In genomic region chr12:49060237-49061156, GRCh38 we compare ENCODE assay signal across 1 cellular context.
TF ChIP-seq lines count a peak whose summit lies in the region.

A gene with protein sequence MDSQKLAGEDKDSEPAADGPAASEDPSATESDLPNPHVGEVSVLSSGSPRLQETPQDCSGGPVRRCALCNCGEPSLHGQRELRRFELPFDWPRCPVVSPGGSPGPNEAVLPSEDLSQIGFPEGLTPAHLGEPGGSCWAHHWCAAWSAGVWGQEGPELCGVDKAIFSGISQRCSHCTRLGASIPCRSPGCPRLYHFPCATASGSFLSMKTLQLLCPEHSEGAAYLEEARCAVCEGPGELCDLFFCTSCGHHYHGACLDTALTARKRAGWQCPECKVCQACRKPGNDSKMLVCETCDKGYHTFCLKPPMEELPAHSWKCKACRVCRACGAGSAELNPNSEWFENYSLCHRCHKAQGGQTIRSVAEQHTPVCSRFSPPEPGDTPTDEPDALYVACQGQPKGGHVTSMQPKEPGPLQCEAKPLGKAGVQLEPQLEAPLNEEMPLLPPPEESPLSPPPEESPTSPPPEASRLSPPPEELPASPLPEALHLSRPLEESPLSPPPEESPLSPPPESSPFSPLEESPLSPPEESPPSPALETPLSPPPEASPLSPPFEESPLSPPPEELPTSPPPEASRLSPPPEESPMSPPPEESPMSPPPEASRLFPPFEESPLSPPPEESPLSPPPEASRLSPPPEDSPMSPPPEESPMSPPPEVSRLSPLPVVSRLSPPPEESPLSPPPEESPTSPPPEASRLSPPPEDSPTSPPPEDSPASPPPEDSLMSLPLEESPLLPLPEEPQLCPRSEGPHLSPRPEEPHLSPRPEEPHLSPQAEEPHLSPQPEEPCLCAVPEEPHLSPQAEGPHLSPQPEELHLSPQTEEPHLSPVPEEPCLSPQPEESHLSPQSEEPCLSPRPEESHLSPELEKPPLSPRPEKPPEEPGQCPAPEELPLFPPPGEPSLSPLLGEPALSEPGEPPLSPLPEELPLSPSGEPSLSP (N-terminal part only) (minus strand): TSS chr12:49060794. CDS start chr12:49055324, 5,470 bp downstream.

TF ChIP-seq in HepG2, 621 proteins besides CTCF, POLR2A, EP300 and RAD21 (continued from another document and continues in another):
- TF ChIP-seq, protein P1, sequence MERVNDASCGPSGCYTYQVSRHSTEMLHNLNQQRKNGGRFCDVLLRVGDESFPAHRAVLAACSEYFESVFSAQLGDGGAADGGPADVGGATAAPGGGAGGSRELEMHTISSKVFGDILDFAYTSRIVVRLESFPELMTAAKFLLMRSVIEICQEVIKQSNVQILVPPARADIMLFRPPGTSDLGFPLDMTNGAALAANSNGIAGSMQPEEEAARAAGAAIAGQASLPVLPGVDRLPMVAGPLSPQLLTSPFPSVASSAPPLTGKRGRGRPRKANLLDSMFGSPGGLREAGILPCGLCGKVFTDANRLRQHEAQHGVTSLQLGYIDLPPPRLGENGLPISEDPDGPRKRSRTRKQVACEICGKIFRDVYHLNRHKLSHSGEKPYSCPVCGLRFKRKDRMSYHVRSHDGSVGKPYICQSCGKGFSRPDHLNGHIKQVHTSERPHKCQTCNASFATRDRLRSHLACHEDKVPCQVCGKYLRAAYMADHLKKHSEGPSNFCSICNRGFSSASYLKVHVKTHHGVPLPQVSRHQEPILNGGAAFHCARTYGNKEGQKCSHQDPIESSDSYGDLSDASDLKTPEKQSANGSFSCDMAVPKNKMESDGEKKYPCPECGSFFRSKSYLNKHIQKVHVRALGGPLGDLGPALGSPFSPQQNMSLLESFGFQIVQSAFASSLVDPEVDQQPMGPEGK (CRISPR knock-in tag; IDR thresholded peaks at IDR 0.05), result peak; percentile 73
- TF ChIP-seq LBX2 (CRISPR knock-in tag; IDR thresholded peaks at IDR 0.05; ENCODE audit: borderline replicate concordance) (0 out of 2 replicates have a peak, but pooled peaks have one; percentile 19), ZNF496 (CRISPR knock-in tag; IDR thresholded peaks at IDR 0.05; ENCODE audit: insufficient replicate concordance) (no peak), WIZ (CRISPR knock-in tag; IDR thresholded peaks at IDR 0.05) (peak; percentile 55; the same call in 1 of the 2 replicates), MIXL1 (CRISPR knock-in tag; IDR thresholded peaks at IDR 0.05) (0 out of 2 replicates have a peak, but pooled peaks have one; percentile 31), POLR2AphosphoS2 (IDR thresholded peaks at IDR 0.05; ENCODE audit: low read depth, low read length) (no peak), ZFYVE20 (CRISPR knock-in tag; IDR thresholded peaks at IDR 0.05; ENCODE audit: borderline replicate concordance, low read depth) (no peak), MAFG (CRISPR knock-in tag; IDR thresholded peaks at IDR 0.05) (peak; percentile 82), THAP11 (CRISPR knock-in tag; IDR thresholded peaks at IDR 0.05) (peak; percentile 97), MTA1 (CRISPR knock-in tag; IDR thresholded peaks at IDR 0.05; ENCODE audit: borderline replicate concordance) (peak; percentile 85; the same call in 1 of the 2 replicates), SNAPC4 (CRISPR knock-in tag; IDR thresholded peaks at IDR 0.05) (peak; percentile 80), ZNF766 (CRISPR knock-in tag; IDR thresholded peaks at IDR 0.05; ENCODE audit: borderline replicate concordance) (no peak), MATR3 (CRISPR knock-in tag; IDR thresholded peaks at IDR 0.05) (no peak), RARG (CRISPR knock-in tag; IDR thresholded peaks at IDR 0.05; ENCODE audit: low read depth) (no peak), REST (IDR thresholded peaks at IDR 0.05; ENCODE audit: borderline replicate concordance in 1 of 2, low read depth in 1 of 2, low read length in 2 of 2) (peak in 1 of 2 experiments; percentile 37; a peak in 1 of 4 replicates), THYN1 (CRISPR knock-in tag; IDR thresholded peaks at IDR 0.05; ENCODE audit: borderline replicate concordance, low read depth) (0 out of 2 replicates have a peak, but pooled peaks have one; percentile 10), CHCHD3 (CRISPR knock-in tag; IDR thresholded peaks at IDR 0.05) (no peak), ZNF710 (CRISPR knock-in tag; IDR thresholded peaks at IDR 0.05; ENCODE audit: borderline replicate concordance) (peak; percentile 86), RFX5 (IDR thresholded peaks at IDR 0.05; ENCODE audit: low read depth, low read length) (no peak; the same call in 1 of the 2 replicates), MEF2D (CRISPR knock-in tag; IDR thresholded peaks at IDR 0.05) (peak; percentile 93)
- TF ChIP-seq, protein P2, sequence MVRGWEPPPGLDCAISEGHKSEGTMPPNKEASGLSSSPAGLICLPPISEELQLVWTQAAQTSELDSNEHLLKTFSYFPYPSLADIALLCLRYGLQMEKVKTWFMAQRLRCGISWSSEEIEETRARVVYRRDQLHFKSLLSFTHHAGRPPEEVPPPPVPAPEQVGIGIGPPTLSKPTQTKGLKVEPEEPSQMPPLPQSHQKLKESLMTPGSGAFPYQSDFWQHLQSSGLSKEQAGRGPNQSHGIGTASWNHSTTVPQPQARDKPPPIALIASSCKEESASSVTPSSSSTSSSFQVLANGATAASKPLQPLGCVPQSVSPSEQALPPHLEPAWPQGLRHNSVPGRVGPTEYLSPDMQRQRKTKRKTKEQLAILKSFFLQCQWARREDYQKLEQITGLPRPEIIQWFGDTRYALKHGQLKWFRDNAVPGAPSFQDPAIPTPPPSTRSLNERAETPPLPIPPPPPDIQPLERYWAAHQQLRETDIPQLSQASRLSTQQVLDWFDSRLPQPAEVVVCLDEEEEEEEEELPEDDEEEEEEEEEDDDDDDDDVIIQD (CRISPR knock-in tag; IDR thresholded peaks at IDR 0.05; ENCODE audit: low read depth), result no peak; the same call in 1 of the 2 replicates
- TF ChIP-seq, protein P3, sequence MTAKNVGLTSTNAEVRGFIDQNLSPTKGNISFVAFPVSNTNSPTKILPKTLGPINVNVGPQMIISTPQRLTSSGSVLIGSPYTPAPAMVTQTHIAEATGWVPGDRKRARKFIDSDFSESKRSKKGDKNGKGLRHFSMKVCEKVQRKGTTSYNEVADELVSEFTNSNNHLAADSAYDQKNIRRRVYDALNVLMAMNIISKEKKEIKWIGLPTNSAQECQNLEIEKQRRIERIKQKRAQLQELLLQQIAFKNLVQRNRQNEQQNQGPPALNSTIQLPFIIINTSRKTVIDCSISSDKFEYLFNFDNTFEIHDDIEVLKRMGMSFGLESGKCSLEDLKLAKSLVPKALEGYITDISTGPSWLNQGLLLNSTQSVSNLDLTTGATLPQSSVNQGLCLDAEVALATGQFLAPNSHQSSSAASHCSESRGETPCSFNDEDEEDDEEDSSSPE (CRISPR knock-in tag; IDR thresholded peaks at IDR 0.05), result peak; percentile 65; the same call in 1 of the 2 replicates
- TF ChIP-seq, protein P4, sequence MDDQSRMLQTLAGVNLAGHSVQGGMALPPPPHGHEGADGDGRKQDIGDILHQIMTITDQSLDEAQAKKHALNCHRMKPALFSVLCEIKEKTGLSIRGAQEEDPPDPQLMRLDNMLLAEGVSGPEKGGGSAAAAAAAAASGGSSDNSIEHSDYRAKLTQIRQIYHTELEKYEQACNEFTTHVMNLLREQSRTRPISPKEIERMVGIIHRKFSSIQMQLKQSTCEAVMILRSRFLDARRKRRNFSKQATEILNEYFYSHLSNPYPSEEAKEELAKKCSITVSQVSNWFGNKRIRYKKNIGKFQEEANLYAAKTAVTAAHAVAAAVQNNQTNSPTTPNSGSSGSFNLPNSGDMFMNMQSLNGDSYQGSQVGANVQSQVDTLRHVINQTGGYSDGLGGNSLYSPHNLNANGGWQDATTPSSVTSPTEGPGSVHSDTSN (CRISPR knock-in tag; IDR thresholded peaks at IDR 0.05; ENCODE audit: borderline replicate concordance), result no peak
